In genomic region chr11:19934828-19935259, GRCh38 we compare ENCODE assay signal across 13 cellular contexts.
DNase-seq lines count a peak whose midpoint lies in the region; ATAC-seq and TF ChIP-seq lines count a peak whose summit lies in the region.
"Had no signal": no experiment of that assay in that cellular context is flagged by ENCODE, and none has a peak within 500 bp of the region (broad histone marks: within the 10 kb centered on the region; RNA-seq: fewer than 3 reads in every experiment).

No MANE protein-coding gene starts in this region.

- H3K9me3 ChIP-seq in Panc1 (ENCODE audit: control insufficient read depth, insufficient read depth, low read depth, low read length) (no peaks in the 10 kb centered on the region), neuronal stem cell (replicated peaks in 1 of 2; ENCODE audit: control insufficient read depth in 2 of 2, insufficient read depth in 1 of 2, low read depth in 1 of 2, low read length in 2 of 2) (no peaks in the 10 kb centered on the region)
- H3K9me3 ChIP-seq: body of pancreas had no signal

- H3K4ac ChIP-seq in neuronal stem cell (ENCODE audit: low read length) = no peak overlapping the region

- no peak overlapping the region for H4K8ac ChIP-seq in neuronal stem cell (ENCODE audit: low read depth, low read length)

- H3K18ac ChIP-seq in neuronal stem cell (ENCODE audit: low read length) = peak overlapping the region; percentile 2

- WGBS in neuronal stem cell (ENCODE audit: extremely low coverage in 2 of 2, insufficient read length in 2 of 2, insufficient replicate concordance in 1 of 2), 2 donors = no CpG with 5 or more reads among the region's 3 CpGs

- DNase-seq in EH (ENCODE audit: low read depth) = peak; percentile 92
- no peak for DNase-seq in Panc1 (ENCODE audit: low read depth, low spot score)
- peak; percentile 25 for DNase-seq in dermis blood vessel endothelial cell
- no peak for DNase-seq in neuronal stem cell (ENCODE audit: low spot score)
- DNase-seq in activated effector memory CD4-positive, alpha-beta T cell treated with Interleukin-2 at 50 U/mL for 16 hours = no peak
- DNase-seq in GDM1 (lab: John Stamatoyannopoulos, UW) = no peak
- no peak for DNase-seq in stimulated activated naive CD4-positive, alpha-beta T cell (lab: John Stamatoyannopoulos, UW)
- DNase-seq: activated T-cell treated with anti-CD3 and anti-CD28 coated beads, Interleukin-2, amount 50 U/mL, for 4 hours; body of pancreas; immature natural killer cell; natural killer cell; small intestine had no signal

- H2BK15ac ChIP-seq in neuronal stem cell (ENCODE audit: low read length) = no peak overlapping the region

- peak overlapping the region; percentile 2 for H2AK5ac ChIP-seq in neuronal stem cell (ENCODE audit: low read depth, low read length)

- no peak for TF ChIP-seq CTCF in Panc1 (IDR thresholded peaks at IDR 0.05)

- ATAC-seq in Panc1 (peak; percentile 37; the same call in 1 of the 2 replicates), GM19023 (IDR thresholded peaks at IDR 0.05; ENCODE audit: unreplicated experiment) (no peak)
- ATAC-seq: activated T-cell treated with anti-CD3 and anti-CD28 coated beads, Interleukin-2, amount 50 U/mL, for 4 hours; body of pancreas had no signal

- CTCF ChIA-PET in Panc1 (lab: Charles Lee) = interaction anchor here (0.6 kb wide), 1 partner anchor 1747 kb away, joined by 3 read pairs; no protein-coding TSS in a partner anchor

- H3K23ac ChIP-seq in neuronal stem cell (ENCODE audit: low read depth, low read length, poor library complexity) = no peak overlapping the region

- no peak overlapping the region for H4K91ac ChIP-seq in neuronal stem cell (ENCODE audit: low read depth, low read length, poor library complexity)

- in situ Hi-C loops in Panc1 (cut with HindIII; ENCODE audit: low pct_unique_long_range_greater_than_20kb, low sequenced_read_pairs) = no loop called here

- no peak overlapping the region for H2BK120ac ChIP-seq in neuronal stem cell (ENCODE audit: low read depth, low read length)

- POLR2A ChIA-PET in Panc1 (lab: Charles Lee) = interaction anchor here (0.6 kb wide), 1 partner anchor 35 kb away, joined by 8 read pairs; no protein-coding TSS in a partner anchor

- H2BK12ac ChIP-seq in neuronal stem cell (ENCODE audit: low read length) = no peak overlapping the region

- H3K9ac ChIP-seq in neuronal stem cell (ENCODE audit: low read depth, low read length, poor library complexity) = no peak overlapping the region

- H3K27ac ChIP-seq in Panc1 (ENCODE audit: low read length) = no peak overlapping the region
- H3K27ac ChIP-seq in neuronal stem cell (replicated peaks; ENCODE audit: low read length) = peak overlapping the region; percentile 1
- H3K27ac ChIP-seq: body of pancreas had no signal

- H2AFZ ChIP-seq in neuronal stem cell (ENCODE audit: low read length) = no peak overlapping the region

- H3K4me2 ChIP-seq in neuronal stem cell (ENCODE audit: insufficient read depth, low read length, poor library complexity, severe bottlenecking) = no peak overlapping the region

- no peak overlapping the region; a peak in 1 of 4 replicates for H3K4me3 ChIP-seq in Panc1 (ENCODE audit: low read depth in 2 of 2, low read length in 2 of 2)
- no peak overlapping the region for H3K4me3 ChIP-seq in neuronal stem cell (ENCODE audit: low read length in 2 of 2)
- H3K4me3 ChIP-seq: body of pancreas had no signal

- H3K4me1 ChIP-seq in Panc1 (ENCODE audit: control insufficient read depth, insufficient read depth, low read length) = no peaks in the 10 kb centered on the region
- H3K4me1 ChIP-seq in neuronal stem cell (ENCODE audit: control insufficient read depth in 2 of 2, insufficient read depth in 1 of 2, low read depth in 1 of 2, low read length in 2 of 2) = peaks cover 3 to 27% of the 10 kb centered on the region in 2 donors

- H3K14ac ChIP-seq in neuronal stem cell (ENCODE audit: low read length) = no peak overlapping the region

- no peaks in the 10 kb centered on the region for H3K36me3 ChIP-seq in Panc1 (ENCODE audit: control insufficient read depth, insufficient read depth, low read length)
- H3K36me3 ChIP-seq in neuronal stem cell (replicated peaks in 1 of 2; ENCODE audit: control insufficient read depth in 2 of 2, insufficient read depth in 2 of 2, low read length in 2 of 2) = peaks cover 0 to 39% of the 10 kb centered on the region in 2 donors

- no TSS peak for BruUV-seq in Panc1 (replicated peaks; lab: Mats Ljungman, UMichigan)

- no peak overlapping the region for H2BK5ac ChIP-seq in neuronal stem cell (ENCODE audit: low read length)

- no peaks in the 10 kb centered on the region for H3K27me3 ChIP-seq in Panc1 (ENCODE audit: control insufficient read depth, insufficient read depth, low read length)
- no peaks in the 10 kb centered on the region for H3K27me3 ChIP-seq in neuronal stem cell (ENCODE audit: control insufficient read depth in 3 of 3, insufficient read depth in 3 of 3, low read depth in 1 of 3, low read length in 3 of 3)
- H3K27me3 ChIP-seq: body of pancreas had no signal

- no peaks in the 10 kb centered on the region for H3K79me1 ChIP-seq in neuronal stem cell (ENCODE audit: low read depth, low read length)

- intact Hi-C loops in Panc1 (cut with micrococcal nuclease; ENCODE audit: unreplicated experiment) = no loop called here

Comparison
In these comparisons a context has a peak if more than half of its experiments do, and no peak if none do; other contexts are left out.
1. DNase-seq: peak in EH (single experiment) and dermis blood vessel endothelial cell (single experiment); none in Panc1 (single experiment), neuronal stem cell (single experiment), activated effector memory CD4-positive, alpha-beta T cell treated with Interleukin-2 at 50 U/mL for 16 hours (single experiment), GDM1 (single experiment) and stimulated activated naive CD4-positive, alpha-beta T cell (0 of 6).